In the genomic region with DNA sequence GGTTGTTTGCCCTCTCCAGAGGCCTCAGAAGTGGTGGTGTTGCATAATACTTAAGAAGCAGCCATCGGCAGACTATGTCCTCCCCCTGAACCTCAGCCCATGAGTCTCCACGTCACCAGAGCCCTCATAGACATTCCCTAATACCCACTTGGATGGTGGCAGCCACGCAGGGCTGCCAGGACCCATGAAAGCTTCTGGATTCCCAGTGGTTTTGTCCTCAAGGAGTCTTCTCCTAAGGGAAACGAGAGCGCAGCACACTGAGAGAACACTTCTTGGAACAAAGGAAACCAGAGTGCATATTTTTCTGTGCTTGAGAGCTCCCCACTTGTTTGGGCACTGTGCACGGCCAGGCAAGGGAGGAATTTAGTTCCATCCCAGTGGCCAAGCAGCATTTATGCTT, we compare ENCODE assay signal across 25 cellular contexts.
"Had no signal": no experiment of that assay in that cellular context is flagged by ENCODE, and none has a peak within 500 bp of the region (broad histone marks: within the 10 kb centered on the region; RNA-seq: fewer than 3 reads in every experiment).

No MANE protein-coding gene starts in this region.

- ATAC-seq: activated naive CD4-positive, alpha-beta T cell treated with anti-CD3 and anti-CD28 coated beads, Interleukin-2, amount 50 U/mL, for 72 hours; activated T-cell treated with anti-CD3 and anti-CD28 coated beads, Interleukin-2, amount 50 U/mL, for 72 hours; esophagus mucosa; WTC11 had no signal

- H3K36me3 ChIP-seq: brain microvascular endothelial cell had no signal

- H3K4me3 ChIP-seq: coronary artery, dorsolateral prefrontal cortex had no signal

- DNase-seq: activated CD4-positive, alpha-beta memory T cell treated with anti-CD3 and anti-CD28 coated beads, Interleukin-2, amount 10 ng/mL, durations not matched to agents 7 days and 5 days; activated CD4-positive, alpha-beta T cell treated with anti-CD3 and anti-CD28 coated beads for 1 hour; activated CD4-positive, alpha-beta T cell treated with anti-CD3 and anti-CD28 coated beads for 4 hours; activated CD4-positive, alpha-beta T cell treated with anti-CD3 and anti-CD28 coated beads, Interleukin-2, amount 10 ng/mL, durations not matched to agents 7 days and 5 days; activated CD4-positive, alpha-beta T cell treated with anti-CD3 and anti-CD28 coated beads, Interleukin-2, amount 50 U/mL, for 4 hours; activated CD8-positive, alpha-beta memory T cell treated with anti-CD3 and anti-CD28 coated beads, Interleukin-2, amount 50 U/mL, for 48 hours; activated gamma-delta T cell; activated naive CD4-positive, alpha-beta T cell; activated naive CD4-positive, alpha-beta T cell treated with anti-CD3 and anti-CD28 coated beads, Interleukin-2, amount 10 ng/mL, durations not matched to agents 7 days and 5 days; activated naive CD8-positive, alpha-beta T cell treated with anti-CD3 and anti-CD28 coated beads, Interleukin-2, amount 10 ng/mL, durations not matched to agents 7 days and 5 days; activated T-cell treated with anti-CD3 and anti-CD28 coated beads for 4 hours; activated T-cell treated with anti-CD3 and anti-CD28 coated beads, Interleukin-2, amount 50 U/mL, for 24 hours; activated T-cell treated with anti-CD3 and anti-CD28 coated beads, Interleukin-2, amount 50 U/mL, for 72 hours; anterior cingulate cortex; brain microvascular endothelial cell; dorsolateral prefrontal cortex; effector memory CD4-positive, alpha-beta T cell; endodermal cell; foreskin fibroblast; T-helper 2 cell had no signal

- H3K27ac ChIP-seq: brain microvascular endothelial cell, coronary artery, dorsolateral prefrontal cortex, VCaP had no signal

- H3K27me3 ChIP-seq: brain microvascular endothelial cell had no signal
